Comparison of ENCODE assay signal across 8 cellular contexts in genomic region chr14:24146978-24147760, GRCh38. TPM values are rescaled to one million over a fixed set of nuclear protein-coding genes. Genes with fewer than 3 reads are reported as not detected.
DNase-seq lines count a peak whose midpoint lies in the region; ATAC-seq, FAIRE-seq and TF ChIP-seq lines count a peak whose summit lies in the region.

RNF31 (plus strand) TSS chr14:24147498; CDS start chr14:24147699, 201 bp downstream.

- DNase-seq in NCI-H2107 treated with DMSO at 0.1 percent for 48 hours (lab: John Stamatoyannopoulos, UW; ENCODE audit: unreplicated experiment) (peak; percentile 99), body of pancreas (peak; percentile 98 to 99 (median 98)), iPS DF 6.9 (ENCODE audit: low read depth, low spot score) (peak; percentile 92), skeletal muscle cell (ENCODE audit: low read depth) (peak; percentile 96)

- intact Hi-C loops in body of pancreas (cut with DNase I) = no loop called here

- H3K27me3 ChIP-seq in body of pancreas (no peaks in the 10 kb centered on the region), iPS DF 6.9 (ENCODE audit: control insufficient read depth, insufficient read depth, low read length) (no peaks in the 10 kb centered on the region)

- WGBS in body of pancreas, 2 donors = 0 to 2% methylated on average over 33 to 44 of the region's 57 CpGs
- WGBS in iPS DF 6.9 (ENCODE audit: insufficient coverage, insufficient read length) = no CpG with 5 or more reads among the region's 57 CpGs

- TF ChIP-seq CTCF in 22Rv1 (IDR thresholded peaks at IDR 0.05) (no peak), body of pancreas (IDR thresholded peaks at IDR 0.05) (peak in 1 of 7 experiments; percentile 3)

- H3K4me1 ChIP-seq in body of pancreas (peaks cover 41% of the 10 kb centered on the region), iPS DF 6.9 (ENCODE audit: control insufficient read depth, insufficient read depth, low read length) (peaks cover 1% of the 10 kb centered on the region; the same call in 1 of the 2 replicates)

- H3K4me3 ChIP-seq in body of pancreas = peak within 1 kb of the TSS; percentile 87 to 96
- H3K4me3 ChIP-seq in iPS DF 6.9 (ENCODE audit: low read length) = peak within 1 kb of the TSS; percentile 90
- peak within 1 kb of the TSS; percentile 89 for H3K4me3 ChIP-seq in skeletal muscle cell (ENCODE audit: low read depth, low read length)

- peak in 2 of 3 donors; percentile 67 to 76 for TF ChIP-seq POLR2A in body of pancreas (IDR thresholded peaks at IDR 0.05)

- H3K9me3 ChIP-seq in body of pancreas (no peaks in the 10 kb centered on the region), iPS DF 6.9 (ENCODE audit: control insufficient read depth, insufficient read depth, low read length) (no peaks in the 10 kb centered on the region)

- H3K36me3 ChIP-seq in body of pancreas (replicated peaks in 1 of 2; ENCODE audit: insufficient read depth in 1 of 2, low read depth in 2 of 2) (peaks cover 0 to 16% of the 10 kb centered on the region in 2 donors), iPS DF 6.9 (ENCODE audit: control insufficient read depth, insufficient read depth, low read length) (peaks cover 26% of the 10 kb centered on the region)

- ATAC-seq in GM18520 (IDR thresholded peaks at IDR 0.05; ENCODE audit: unreplicated experiment) (peak; percentile 79), HG03064 (IDR thresholded peaks at IDR 0.05; ENCODE audit: low read depth, unreplicated experiment) (peak; percentile 73), body of pancreas (peak; percentile 93)

- FAIRE-seq in TTC549 (lab: Jason Lieb, UNC) = peak; percentile 94

- H3K27ac ChIP-seq in 22Rv1 (peak within 1 kb of the TSS; percentile 93), body of pancreas (peak within 1 kb of the TSS; percentile 78 to 93 (median 84)), iPS DF 6.9 (ENCODE audit: low read length) (no peak within 1 kb of the TSS)

RNA-seq across cellular contexts. Expression of gene RNF31, which starts in this region (rescaled TPM):
- 10 to 100 TPM; 38.1 to 83.1 TPM for total RNA-seq in body of pancreas
